ENCODE assay signal across 10 cellular contexts in the genomic region with DNA sequence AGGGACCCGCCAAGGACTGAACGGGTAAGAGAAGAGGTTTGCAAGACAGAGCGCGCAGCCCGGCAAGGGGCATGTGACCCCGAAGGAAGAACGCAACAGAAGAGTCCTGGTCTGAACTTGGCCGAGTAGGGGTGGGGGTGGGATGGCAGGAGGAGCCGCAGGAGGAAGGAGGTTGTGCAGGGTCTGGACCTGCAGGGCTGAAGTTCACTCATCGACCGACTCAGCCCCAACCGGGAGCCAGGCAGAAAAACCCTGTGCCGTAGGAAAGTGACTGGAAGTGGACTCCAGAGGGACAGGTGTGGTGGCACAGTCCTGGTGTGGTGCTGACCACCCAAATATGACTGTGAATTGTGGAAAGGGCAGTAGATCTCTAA. TPM values are rescaled to one million over a fixed set of nuclear protein-coding genes. Genes with fewer than 3 reads are reported as not detected.
DNase-seq lines count a peak whose midpoint lies in the region; ATAC-seq and TF ChIP-seq lines count a peak whose summit lies in the region.
"Had no signal": no experiment of that assay in that cellular context is flagged by ENCODE, and none has a peak within 500 bp of the region (broad histone marks: within the 10 kb centered on the region; RNA-seq: fewer than 3 reads in every experiment).

No MANE protein-coding gene starts in this region.

- ATAC-seq in gastrocnemius medialis = no peak

- DNase-seq in activated naive CD8-positive, alpha-beta T cell treated with anti-CD3 and anti-CD28 coated beads for 36 hours = no peak
- DNase-seq in gastrocnemius medialis (no peak), HT-29 (ENCODE audit: low spot score) (no peak), middle frontal gyrus (ENCODE audit: extremely low spot score, low spot score) (no peak), posterior vena cava (ENCODE audit: low spot score) (no peak)
- no peak for DNase-seq in activated effector memory CD4-positive, alpha-beta T cell treated with anti-CD3 and anti-CD28 coated beads, Interleukin-2, amount 50 U/mL, for 16 hours

- H3K4me1 ChIP-seq in HEK293 (ENCODE audit: control insufficient read depth, insufficient read depth, low read length) (peaks cover 4% of the 10 kb centered on the region; the same call in 1 of the 2 replicates), gastrocnemius medialis (no peaks in the 10 kb centered on the region)

- H3K9me3 ChIP-seq in HEK293 (ENCODE audit: control insufficient read depth, insufficient read depth, low read depth, low read length) (no peaks in the 10 kb centered on the region), gastrocnemius medialis (no peaks in the 10 kb centered on the region)

- TF ChIP-seq POLR2A in gastrocnemius medialis (IDR thresholded peaks at IDR 0.05) = no peak

- POLR2A ChIA-PET in HEK293 (lab: Yijun Ruan, JAX) = interaction anchor here (0.5 to 3.2 kb wide), 2 partner anchors 15 to 54 kb away, joined by 3 to 17 read pairs; partner anchors contain the start of gene ADISSP

- TF ChIP-seq CTCF in HEK293 (tag by site-specific recombination; IDR thresholded peaks at IDR 0.05) (no peak), gastrocnemius medialis (IDR thresholded peaks at IDR 0.05 in 4 of 5, conservative IDR thresholded peaks at IDR 0.05 in 1 of 5) (no peak)

- peaks cover 0 to 40% of the 10 kb centered on the region in 2 experiments; a peak in 1 of 3 replicates for H3K36me3 ChIP-seq in HEK293 (ENCODE audit: control insufficient read depth in 2 of 2, insufficient read depth in 1 of 2, low read length in 2 of 2)
- H3K36me3 ChIP-seq in gastrocnemius medialis = no peaks in the 10 kb centered on the region

- in situ Hi-C loops in gastrocnemius medialis (cut with MboI; ENCODE audit: low sequenced_read_pairs in 4 of 4) = loop anchor here in 1 of 4 donors (25.0 kb wide), 1 partner anchor 335 kb away; no protein-coding TSS in a partner anchor

- peaks cover 7% of the 10 kb centered on the region for H3K4me1 Mint-ChIP-seq in activated naive CD8-positive, alpha-beta T cell treated with anti-CD3 and anti-CD28 coated beads for 36 hours

- peaks cover 6 to 20% (median 8%) of the 10 kb centered on the region in 3 donors for H3K27me3 ChIP-seq in gastrocnemius medialis

- CTCF ChIA-PET in HEK293 (lab: Yijun Ruan, JAX) = interaction anchor here (0.5 to 9.8 kb wide), 19 partner anchors 8 to 905 kb away, joined by 3 to 133 read pairs (median 5); partner anchors contain the start of genes ADISSP and SPEF1

- H3K27me3 Mint-ChIP-seq in activated naive CD8-positive, alpha-beta T cell treated with anti-CD3 and anti-CD28 coated beads for 36 hours = peaks cover 3% of the 10 kb centered on the region

- H3K4me3 Mint-ChIP-seq in activated naive CD8-positive, alpha-beta T cell treated with anti-CD3 and anti-CD28 coated beads for 36 hours = peak overlapping the region; percentile 53

- H3K4me3 ChIP-seq in HEK293 (ENCODE audit: low read depth, low read length) (no peak overlapping the region), iPS-11a (ENCODE audit: low read depth, low read length) (peak overlapping the region; percentile 40), gastrocnemius medialis (peak overlapping the region; percentile 23 to 44 (median 38))

- no peaks in the 10 kb centered on the region for H3K9me3 Mint-ChIP-seq in activated naive CD8-positive, alpha-beta T cell treated with anti-CD3 and anti-CD28 coated beads for 36 hours

- H3K27ac ChIP-seq in HEK293 (ENCODE audit: extremely low read depth, low read depth, low read length) (no peak overlapping the region), gastrocnemius medialis (no peak overlapping the region)

- no peak overlapping the region for H3K27ac Mint-ChIP-seq in activated naive CD8-positive, alpha-beta T cell treated with anti-CD3 and anti-CD28 coated beads for 36 hours

- peaks cover 4% of the 10 kb centered on the region for H3K36me3 Mint-ChIP-seq in activated naive CD8-positive, alpha-beta T cell treated with anti-CD3 and anti-CD28 coated beads for 36 hours

- intact Hi-C loops in gastrocnemius medialis (cut with DNase I; ENCODE audit: low total_unique reads) = no loop called here
- intact Hi-C loops in posterior vena cava (cut with DNase I) = no loop called here

TF ChIP-seq in HEK293, 187 proteins besides CTCF, POLR2A, EP300 and RAD21:
- TF ChIP-seq ZNF600 (tag by site-specific recombination; IDR thresholded peaks at IDR 0.05) (0 out of 2 replicates have a peak, but pooled peaks have one; percentile 37), ZNF146 (tag by site-specific recombination; IDR thresholded peaks at IDR 0.05) (no peak)
TF ChIP-seq in HEK293: peak in this region for 1.

RNA-seq across cellular contexts. Expression of gene ADISSP, which starts 15.2 kb away (rescaled TPM):
- total RNA-seq in activated naive CD8-positive, alpha-beta T cell treated with anti-CD3 and anti-CD28 coated beads for 36 hours = 10 to 100 TPM; 63.5 to 63.8 TPM
- 10 to 100 TPM in 2 of 4 donors, 1 to 10 TPM in 2; 5.9 to 16.4 (median 9.6) TPM for total RNA-seq in gastrocnemius medialis
- total RNA-seq in HT-29 (2014; rRNA removed; shearing (Covaris generic)) = 137 TPM in 2 replicates
- 10 to 100 TPM; 14.6 to 20.2 TPM for total RNA-seq in posterior vena cava

RNA-seq across cellular contexts. Expression of gene HSPA12B, which starts 19.9 kb away (rescaled TPM):
- total RNA-seq in activated naive CD8-positive, alpha-beta T cell treated with anti-CD3 and anti-CD28 coated beads for 36 hours = not detected
- 1 to 10 TPM; 3.7 to 8.5 (median 5.8) TPM for total RNA-seq in gastrocnemius medialis
- total RNA-seq in HT-29 (2014; rRNA removed; shearing (Covaris generic)) = not detected in 2 replicates
- 10 to 100 TPM; 18.0 to 18.5 TPM for total RNA-seq in posterior vena cava
- total RNA-seq: PC-3 had no signal

RNA-seq across cellular contexts. Expression of gene SPEF1, which starts 28.9 kb away (rescaled TPM):
- total RNA-seq in activated naive CD8-positive, alpha-beta T cell treated with anti-CD3 and anti-CD28 coated beads for 36 hours = under 1 TPM; 0.12 to 0.23 TPM
- total RNA-seq in gastrocnemius medialis (not detected), posterior vena cava (not detected)
- 0.81 and 0.92 TPM in 2 replicates for total RNA-seq in HT-29 (2014; rRNA removed; shearing (Covaris generic))

RNA-seq across cellular contexts. Expression of gene CENPB, which starts 34.2 kb away (rescaled TPM):
- total RNA-seq in activated naive CD8-positive, alpha-beta T cell treated with anti-CD3 and anti-CD28 coated beads for 36 hours = 10 to 100 TPM; 54.6 to 59.0 TPM
- 100 to 1,000 TPM in 3 of 4 donors, 10 to 100 TPM in 1; 67.5 to 186 (median 143) TPM for total RNA-seq in gastrocnemius medialis
- total RNA-seq in HT-29 (2014; rRNA removed; shearing (Covaris generic)) = 205 and 222 TPM in 2 replicates
- 100 to 1,000 TPM in 1 of 2 donors, 10 to 100 TPM in 1; 97.4 to 119 TPM for total RNA-seq in posterior vena cava

RNA-seq across cellular contexts. Expression of gene SIGLEC1, which starts 40.0 kb away (rescaled TPM):
- total RNA-seq in activated naive CD8-positive, alpha-beta T cell treated with anti-CD3 and anti-CD28 coated beads for 36 hours = not detected
- total RNA-seq in gastrocnemius medialis (1 to 10 TPM in 3 of 4 donors, under 1 TPM in 1; 0.61 to 3.0 (median 2.6) TPM), posterior vena cava (10 to 100 TPM; 12.6 to 41.1 TPM)
- total RNA-seq in HT-29 (2014; rRNA removed; shearing (Covaris generic)) = not detected in 2 replicates
- total RNA-seq: dermis microvascular lymphatic vessel endothelial cell, PC-3 had no signal
